In genomic region chr3:188468672-188469071, GRCh38 we compare ENCODE assay signal across 9 cellular contexts.
DNase-seq lines count a peak whose midpoint lies in the region; ATAC-seq and TF ChIP-seq lines count a peak whose summit lies in the region.
"Had no signal": no experiment of that assay in that cellular context is flagged by ENCODE, and none has a peak within 500 bp of the region (broad histone marks: within the 10 kb centered on the region; RNA-seq: fewer than 3 reads in every experiment).

No MANE protein-coding gene starts in this region.

- no peaks in the 10 kb centered on the region for H3K27me3 ChIP-seq in skeletal muscle satellite cell (ENCODE audit: control insufficient read depth, insufficient read depth, low read length)
- H3K27me3 ChIP-seq: ascending aorta had no signal

- H3K4me3 ChIP-seq in skeletal muscle satellite cell (ENCODE audit: low read length): no peak overlapping the region
- H3K4me3 ChIP-seq: ascending aorta had no signal

- peaks cover 4% of the 10 kb centered on the region for H3K9me3 Mint-ChIP-seq in progenitor cell of endocrine pancreas (ENCODE audit: low read depth)
- no peaks in the 10 kb centered on the region for H3K9me3 Mint-ChIP-seq in effector memory CD8-positive, alpha-beta T cell

- in situ Hi-C loops in G401 (cut with HindIII; ENCODE audit: low sequenced_read_pairs): no loop called here
- in situ Hi-C loops in SK-MEL-5 (cut with HindIII; ENCODE audit: low pct_unique_long_range_greater_than_20kb, low sequenced_read_pairs): no loop called here

- H3K36me3 ChIP-seq in skeletal muscle satellite cell (ENCODE audit: insufficient read depth, low read length): no peaks in the 10 kb centered on the region
- H3K36me3 ChIP-seq: ascending aorta had no signal

- peak overlapping the region; percentile 20 for H3K4me2 ChIP-seq in skeletal muscle satellite cell (ENCODE audit: low read length)

- no peak overlapping the region for H3K4me3 Mint-ChIP-seq in progenitor cell of endocrine pancreas (ENCODE audit: low read depth)
- no peak overlapping the region for H3K4me3 Mint-ChIP-seq in effector memory CD8-positive, alpha-beta T cell

- H3K27me3 Mint-ChIP-seq in progenitor cell of endocrine pancreas: no peaks in the 10 kb centered on the region
- no peaks in the 10 kb centered on the region for H3K27me3 Mint-ChIP-seq in effector memory CD8-positive, alpha-beta T cell

- H3K9ac ChIP-seq in skeletal muscle satellite cell (ENCODE audit: low read depth, low read length): peak overlapping the region; percentile 44

- no peak for TF ChIP-seq CTCF in progenitor cell of endocrine pancreas (IDR thresholded peaks at IDR 0.05; ENCODE audit: unreplicated experiment)

- DNase-seq in G401 (ENCODE audit: low spot score) (peak; percentile 55), SK-MEL-5 (ENCODE audit: low read depth, low spot score) (peak; percentile 74), left ventricle myocardium superior (no peak), progenitor cell of endocrine pancreas (ENCODE audit: low spot score, unreplicated experiment) (no peak)
- DNase-seq in effector memory CD8-positive, alpha-beta T cell: no peak

- H3K4me1 Mint-ChIP-seq in progenitor cell of endocrine pancreas (ENCODE audit: low read depth): peaks cover 7% of the 10 kb centered on the region
- H3K4me1 Mint-ChIP-seq in effector memory CD8-positive, alpha-beta T cell (ENCODE audit: low read depth in 2 of 2): peaks cover 6 to 20% of the 10 kb centered on the region in 2 donors

- peaks cover 55% of the 10 kb centered on the region for H3K4me1 ChIP-seq in skeletal muscle satellite cell (ENCODE audit: control insufficient read depth, insufficient read depth, low read length)

- ATAC-seq in left ventricle myocardium superior (peak; percentile 51), GM19351 (IDR thresholded peaks at IDR 0.05; ENCODE audit: unreplicated experiment) (no peak), GM19452 (IDR thresholded peaks at IDR 0.05; ENCODE audit: unreplicated experiment) (no peak)
- no peak for ATAC-seq in effector memory CD8-positive, alpha-beta T cell (replicated peaks)

- peaks cover 22% of the 10 kb centered on the region for H3K36me3 Mint-ChIP-seq in progenitor cell of endocrine pancreas (ENCODE audit: insufficient read depth)
- H3K36me3 Mint-ChIP-seq in effector memory CD8-positive, alpha-beta T cell (ENCODE audit: insufficient read depth): no peaks in the 10 kb centered on the region

- H3K9me3 ChIP-seq in skeletal muscle satellite cell (replicated peaks; ENCODE audit: low read length): peaks cover 3% of the 10 kb centered on the region
- H3K9me3 ChIP-seq: ascending aorta had no signal

- intact Hi-C loops in left ventricle myocardium superior (cut with micrococcal nuclease): no loop called here

- no peak overlapping the region for H3K27ac Mint-ChIP-seq in progenitor cell of endocrine pancreas
- H3K27ac Mint-ChIP-seq in effector memory CD8-positive, alpha-beta T cell: no peak overlapping the region

Comparison
In these comparisons a context has a peak if more than half of its experiments do, and no peak if none do; other contexts are left out.
1. DNase-seq: peak in G401 (single experiment) and SK-MEL-5 (single experiment); none in left ventricle myocardium superior (single experiment), progenitor cell of endocrine pancreas (single experiment) and effector memory CD8-positive, alpha-beta T cell (0 of 3).